Comparison of ENCODE assay signal across 15 cellular contexts in the genomic region with DNA sequence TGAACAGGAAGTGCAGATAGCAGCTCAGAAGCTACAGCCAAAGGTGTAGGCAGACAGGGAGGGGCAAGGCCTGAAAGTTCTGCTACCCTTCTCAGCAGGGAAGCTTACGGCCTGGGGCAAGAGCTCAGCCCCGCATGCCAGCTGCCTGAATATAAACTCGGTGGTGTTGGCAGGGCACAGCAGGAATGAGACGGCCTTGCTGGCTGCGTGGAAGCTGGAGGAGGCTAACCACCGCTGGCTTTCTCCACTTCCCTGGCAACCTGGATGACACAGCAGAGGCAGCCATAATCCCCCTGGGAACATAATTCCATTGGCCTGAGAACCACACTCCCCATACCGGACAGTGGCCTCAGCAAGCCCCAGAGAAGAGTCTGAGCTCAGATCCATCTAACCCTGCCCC.
DNase-seq lines count a peak whose midpoint lies in the region; ATAC-seq and TF ChIP-seq lines count a peak whose summit lies in the region.
"Had no signal": no experiment of that assay in that cellular context is flagged by ENCODE, and none has a peak within 500 bp of the region (broad histone marks: within the 10 kb centered on the region; RNA-seq: fewer than 3 reads in every experiment).

No MANE protein-coding gene starts in this region.

- no peak for ATAC-seq in natural killer cell
- ATAC-seq in HG02623 (IDR thresholded peaks at IDR 0.05; ENCODE audit: unreplicated experiment), result no peak
- no peak for ATAC-seq in GM18868 (IDR thresholded peaks at IDR 0.05; ENCODE audit: unreplicated experiment)

- H3K4me2 ChIP-seq in GM23248 (ENCODE audit: unreplicated experiment), result no peak overlapping the region

- TF ChIP-seq CTCF in endodermal cell (conservative IDR thresholded peaks at IDR 0.05) (no peak), osteocyte (IDR thresholded peaks at IDR 0.05) (no peak), natural killer cell (IDR thresholded peaks at IDR 0.05) (no peak)

- H3K27me3 Mint-ChIP-seq in endodermal cell (ENCODE audit: insufficient read depth) (no peaks in the 10 kb centered on the region), osteocyte (ENCODE audit: unreplicated experiment) (peaks cover 3% of the 10 kb centered on the region), natural killer cell (ENCODE audit: low read depth in 2 of 2) (peaks cover 14 to 28% of the 10 kb centered on the region in 2 donors)

- H3F3A ChIP-seq in GM23248 (ENCODE audit: insufficient read depth), result no peaks in the 10 kb centered on the region

- H3K4me1 Mint-ChIP-seq in endodermal cell (peaks cover 28% of the 10 kb centered on the region), osteocyte (ENCODE audit: unreplicated experiment) (peaks cover 18% of the 10 kb centered on the region), natural killer cell (no peaks in the 10 kb centered on the region)
- H3K4me1 Mint-ChIP-seq: activated naive CD8-positive, alpha-beta T cell treated with anti-CD3 and anti-CD28 coated beads, Interleukin-2, amount 10 ng/mL, durations not matched to agents 7 days and 5 days had no signal

- H3K4me3 Mint-ChIP-seq in endodermal cell (no peak overlapping the region), osteocyte (ENCODE audit: unreplicated experiment) (no peak overlapping the region), natural killer cell (no peak overlapping the region)
- H3K4me3 Mint-ChIP-seq: activated naive CD8-positive, alpha-beta T cell treated with anti-CD3 and anti-CD28 coated beads, Interleukin-2, amount 10 ng/mL, durations not matched to agents 7 days and 5 days; stimulated activated naive CD8-positive, alpha-beta T cell treated with anti-CD3 and anti-CD28 coated beads, Interleukin-15, Interleukin-2, amounts not matched to agents 100 ng/mL and 50 ng/mL, for 24 hours had no signal

- in situ Hi-C loops in GM23248 (cut with MboI), result no loop called here

- no peaks in the 10 kb centered on the region for H3K79me2 ChIP-seq in GM23248 (ENCODE audit: insufficient read depth)

- H3K27ac Mint-ChIP-seq in endodermal cell, result no peak overlapping the region
- peak overlapping the region; percentile 71 for H3K27ac Mint-ChIP-seq in osteocyte (ENCODE audit: unreplicated experiment)
- no peak overlapping the region for H3K27ac Mint-ChIP-seq in natural killer cell
- H3K27ac Mint-ChIP-seq: activated naive CD8-positive, alpha-beta T cell treated with anti-CD3 and anti-CD28 coated beads, Interleukin-2, amount 10 ng/mL, durations not matched to agents 7 days and 5 days; stimulated activated naive CD8-positive, alpha-beta T cell treated with anti-CD3 and anti-CD28 coated beads, Interleukin-15, Interleukin-2, amounts not matched to agents 100 ng/mL and 50 ng/mL, for 24 hours had no signal

- no peaks in the 10 kb centered on the region for H4K20me1 ChIP-seq in GM23248 (ENCODE audit: insufficient read depth)

- H3K9ac ChIP-seq in GM23248 (no peak overlapping the region), endodermal cell (ENCODE audit: extremely low read depth, low read length, poor library complexity, severe bottlenecking) (no peak overlapping the region)

- H2AFZ ChIP-seq in GM23248, result no peak overlapping the region

- peaks cover 32% of the 10 kb centered on the region for H3K9me3 Mint-ChIP-seq in endodermal cell
- no peaks in the 10 kb centered on the region for H3K9me3 Mint-ChIP-seq in osteocyte (ENCODE audit: unreplicated experiment)
- peaks cover 2 to 5% of the 10 kb centered on the region in 2 donors for H3K9me3 Mint-ChIP-seq in natural killer cell
- H3K9me3 Mint-ChIP-seq: stimulated activated naive CD8-positive, alpha-beta T cell treated with anti-CD3 and anti-CD28 coated beads, Interleukin-15, Interleukin-2, amounts not matched to agents 100 ng/mL and 50 ng/mL, for 24 hours had no signal

- H3K4me1 ChIP-seq in GM23248 (ENCODE audit: insufficient read depth), result no peaks in the 10 kb centered on the region
- H3K4me1 ChIP-seq in endodermal cell (ENCODE audit: control insufficient read depth, insufficient read depth, low read length), result peaks cover 6% of the 10 kb centered on the region
- H3K4me1 ChIP-seq: right lobe of liver had no signal

- H3K4me3 ChIP-seq in GM23248 (no peak overlapping the region), endodermal cell (ENCODE audit: low read length) (no peak overlapping the region)
- H3K4me3 ChIP-seq: right lobe of liver had no signal

- intact Hi-C loops in natural killer cell (cut with micrococcal nuclease), result no loop called here

- H3K9me2 ChIP-seq in GM23248 (ENCODE audit: insufficient read depth), result no peaks in the 10 kb centered on the region

- H3K36me3 ChIP-seq in GM23248 (ENCODE audit: low read depth) (no peaks in the 10 kb centered on the region), endodermal cell (ENCODE audit: control insufficient read depth, insufficient read depth, low read length) (no peaks in the 10 kb centered on the region)
- H3K36me3 ChIP-seq: right lobe of liver had no signal

- no peak overlapping the region for H3K27ac ChIP-seq in GM23248
- H3K27ac ChIP-seq in endodermal cell (ENCODE audit: low read depth, low read length), result no peak overlapping the region
- H3K27ac ChIP-seq: right lobe of liver had no signal

- peaks cover 9% of the 10 kb centered on the region for H3K36me3 Mint-ChIP-seq in endodermal cell (ENCODE audit: low read depth)
- H3K36me3 Mint-ChIP-seq in osteocyte (ENCODE audit: unreplicated experiment), result no peaks in the 10 kb centered on the region
- no peaks in the 10 kb centered on the region for H3K36me3 Mint-ChIP-seq in natural killer cell
- H3K36me3 Mint-ChIP-seq: activated naive CD8-positive, alpha-beta T cell treated with anti-CD3 and anti-CD28 coated beads, Interleukin-2, amount 10 ng/mL, durations not matched to agents 7 days and 5 days had no signal

- WGBS in GM23248 (ENCODE audit: low coverage in 1 of 2, low lambda C conversion rate in 2 of 2, missing lambda C conversion rate in 2 of 2), 2 experiments, result 48 to 64% methylated on average over 6 to 7 of the region's 7 CpGs
- WGBS in endodermal cell (ENCODE audit: insufficient coverage in 1 of 2, insufficient read length in 1 of 2), 2 experiments, result 43 to 78% methylated on average over 3 to 7 of the region's 7 CpGs

- DNase-seq in GM23248 (peak; percentile 19), RPMI7951 (ENCODE audit: low read depth) (peak; percentile 67), endodermal cell (peak; percentile 64), osteocyte (ENCODE audit: extremely low spot score, unreplicated experiment) (no peak), natural killer cell (no peak), kidney glomerular epithelial cell (lab: John Stamatoyannopoulos, UW) (no peak)
- DNase-seq: activated CD4-positive, CD25-positive, alpha-beta regulatory T cell; activated naive CD8-positive, alpha-beta T cell treated with anti-CD3 and anti-CD28 coated beads, Interleukin-2, amount 10 ng/mL, durations not matched to agents 7 days and 5 days; activated T-cell treated with anti-CD3 and anti-CD28 coated beads for 4 hours; C1 segment of cervical spinal cord; NCI-H1417 treated with DMSO at 0.1 percent for 48 hours; right lobe of liver had no signal

- H3K27me3 ChIP-seq in GM23248 (replicated peaks; ENCODE audit: insufficient read depth) (no peaks in the 10 kb centered on the region), endodermal cell (ENCODE audit: control insufficient read depth, insufficient read depth, low read length, poor library complexity, severe bottlenecking) (no peaks in the 10 kb centered on the region)
- H3K27me3 ChIP-seq: right lobe of liver had no signal

- H3K9me3 ChIP-seq in GM23248 (ENCODE audit: low read depth) (no peaks in the 10 kb centered on the region), endodermal cell (ENCODE audit: control insufficient read depth, low read length) (peaks cover 33% of the 10 kb centered on the region)
- H3K9me3 ChIP-seq: right lobe of liver had no signal

Comparison
In these comparisons a context has a peak if more than half of its experiments do, and no peak if none do; other contexts are left out.
1. DNase-seq: peak in GM23248 (single experiment), RPMI7951 (single experiment) and endodermal cell (single experiment); none in osteocyte (single experiment), natural killer cell (single experiment) and kidney glomerular epithelial cell (single experiment).